ENCODE assay signal across 9 cellular contexts in the genomic region with DNA sequence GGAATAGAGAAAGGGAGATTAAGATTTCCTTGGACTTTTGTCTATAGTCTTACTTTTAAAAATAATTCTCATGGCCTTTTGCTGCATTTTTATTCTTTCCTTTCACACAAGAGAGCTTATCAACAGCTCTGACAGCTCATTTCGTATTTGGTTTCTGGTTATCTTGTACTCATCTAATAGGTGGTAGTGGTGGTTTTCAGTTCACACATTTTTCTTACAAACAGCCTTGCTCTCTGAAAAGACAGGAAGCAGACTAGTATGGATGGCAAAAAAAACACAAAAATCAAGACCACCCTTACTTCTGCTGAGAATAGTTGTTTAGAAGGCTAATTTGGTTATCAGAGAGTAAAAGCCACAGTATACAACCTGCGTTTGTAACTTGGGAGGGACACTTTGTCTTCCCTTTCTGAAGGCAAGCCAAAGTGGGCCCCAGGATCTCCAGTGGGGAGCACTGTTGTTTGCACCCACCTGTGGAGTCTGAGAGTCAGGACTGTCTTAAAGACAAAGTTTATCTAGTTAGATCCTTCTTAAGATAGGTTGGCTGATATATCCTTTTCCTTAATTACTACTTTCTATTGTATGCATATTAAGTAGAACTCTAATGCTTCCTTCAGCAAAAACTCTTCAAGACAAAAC.
DNase-seq lines count a peak whose midpoint lies in the region; ATAC-seq, FAIRE-seq and TF ChIP-seq lines count a peak whose summit lies in the region.
"Had no signal": no experiment of that assay in that cellular context is flagged by ENCODE, and none has a peak within 500 bp of the region (broad histone marks: within the 10 kb centered on the region; RNA-seq: fewer than 3 reads in every experiment).

No MANE protein-coding gene starts in this region.

- H3K27me3 ChIP-seq in foreskin keratinocyte = no peaks in the 10 kb centered on the region

- no peak for TF ChIP-seq POLR2A in GM12891 (IDR thresholded peaks at IDR 0.05; ENCODE audit: low read depth, low read length)

- peak; percentile 51 for ATAC-seq in GM21423 (IDR thresholded peaks at IDR 0.05; ENCODE audit: unreplicated experiment)
- peak; percentile 53 for ATAC-seq in HG03460 (IDR thresholded peaks at IDR 0.05; ENCODE audit: unreplicated experiment)
- ATAC-seq in left colon = peak; percentile 12
- ATAC-seq in foreskin keratinocyte = no peak

- peak; percentile 50 for FAIRE-seq in GM12891 (lab: Jason Lieb, UNC)

- TF ChIP-seq CTCF in foreskin keratinocyte (conservative IDR thresholded peaks at IDR 0.05) (no peak), GM13977 (IDR thresholded peaks at IDR 0.05; ENCODE audit: extremely low read depth, insufficient read depth, missing control alignments) (no peak)

- H3K27ac ChIP-seq in foreskin keratinocyte = no peak overlapping the region

- peaks cover 14% of the 10 kb centered on the region for H3K4me1 ChIP-seq in foreskin keratinocyte

- DNase-seq in GM12891 (ENCODE audit: insufficient read length, low spot score) (no peak), left colon (no peak), NK-92 (lab: John Stamatoyannopoulos, UW; ENCODE audit: unreplicated experiment) (no peak), foreskin keratinocyte (no peak), GM13977 (ENCODE audit: low spot score) (no peak), NCI-H2107 (lab: John Stamatoyannopoulos, UW) (no peak)
- DNase-seq: stimulated activated CD4-positive, alpha-beta T cell treated with anti-CD3 and anti-CD28 coated beads, Interleukin-4, amount 100 ng/mL, for 1 hour had no signal

- intact Hi-C loops in left colon (cut with DNase I, micrococcal nuclease) = no loop called here

- in situ Hi-C loops in GM13977 (cut with MboI; ENCODE audit: low pct_unique_long_range_greater_than_20kb, low sequenced_read_pairs, unreplicated experiment) = no loop called here

TF ChIP-seq in GM12891, 5 proteins besides CTCF, POLR2A, EP300 and RAD21:
- no peak for TF ChIP-seq POU2F2 (IDR thresholded peaks at IDR 0.05; ENCODE audit: low read depth, low read length)
- no peak for TF ChIP-seq SPI1 (IDR thresholded peaks at IDR 0.05; ENCODE audit: low read depth, low read length)
- TF ChIP-seq TAF1 (IDR thresholded peaks at IDR 0.05; ENCODE audit: low read depth, low read length) = no peak
- no peak for TF ChIP-seq POLR2AphosphoS5 (IDR thresholded peaks at IDR 0.05; ENCODE audit: low read depth, low read length)
- no peak for TF ChIP-seq PAX5 (IDR thresholded peaks at IDR 0.05; ENCODE audit: insufficient read depth, low read length, severe bottlenecking)
